ENCODE assay signal across 36 cellular contexts in the genomic region with DNA sequence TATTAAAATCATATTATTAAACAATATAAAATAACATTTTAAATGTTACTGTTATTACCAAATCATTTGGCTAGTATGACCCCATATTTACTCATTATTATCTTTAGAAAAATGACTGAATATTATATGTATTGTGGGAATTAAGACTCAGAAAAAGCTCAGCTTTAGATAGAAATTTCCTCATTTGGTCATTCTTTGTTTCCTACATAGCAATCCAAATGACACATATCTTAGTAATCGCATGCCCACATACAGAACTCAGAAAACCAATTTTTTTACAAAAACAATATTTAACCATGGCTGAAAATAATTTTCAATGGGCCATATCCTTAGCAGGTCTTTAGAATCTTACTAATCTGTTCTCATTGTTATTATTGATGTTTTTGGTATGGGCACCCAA. TPM values are rescaled to one million over a fixed set of nuclear protein-coding genes. Genes with fewer than 3 reads are reported as not detected.
"Had no signal": no experiment of that assay in that cellular context is flagged by ENCODE, and none has a peak within 500 bp of the region (broad histone marks: within the 10 kb centered on the region; RNA-seq: fewer than 3 reads in every experiment).

No MANE protein-coding gene starts in this region.

- H3K27ac ChIP-seq: coronary artery, dorsolateral prefrontal cortex, hepatocyte, pancreas, prostate gland, stomach, suprapubic skin, tibial artery, upper lobe of right lung, WERI-Rb-1 had no signal

- ATAC-seq: activated CD4-positive, CD25-positive, alpha-beta regulatory T cell treated with anti-CD3 and anti-CD28 coated beads, Interleukin-2, amount 50 U/mL, for 24 hours; left cardiac atrium; left ventricle myocardium superior; naive thymus-derived CD4-positive, alpha-beta T cell; pancreas; sciatic nerve; stimulated activated memory B cell treated with anti-CD40 and anti-IgM and Interleukin-4, amounts not matched to agents 10 μg/mL and 1 μg/mL and 100 μg/mL, for 72 hours; T-helper 17 cell; upper lobe of right lung had no signal

- H3K27me3 ChIP-seq: hepatocyte, pancreas, stomach, suprapubic skin, tibial artery, upper lobe of right lung had no signal

- H3K4me3 ChIP-seq: coronary artery, dorsolateral prefrontal cortex, hepatocyte, pancreas, prostate gland, smooth muscle cell, stomach, suprapubic skin, tibial artery, upper lobe of right lung had no signal

- FAIRE-seq: keratinocyte, pancreas had no signal

- H3K36me3 ChIP-seq: pancreas, prostate gland, stomach, suprapubic skin, tibial artery, upper lobe of right lung, WERI-Rb-1 had no signal

- DNase-seq: activated CD4-positive, alpha-beta T cell treated with anti-CD3 and anti-CD28 coated beads for 48 hours; activated CD4-positive, alpha-beta T cell treated with anti-CD3 and anti-CD28 coated beads, Interleukin-2, amount 50 U/mL, for 48 hours; activated CD8-positive, alpha-beta memory T cell treated with anti-CD3 and anti-CD28 coated beads for 24 hours; activated effector memory CD4-positive, alpha-beta T cell treated with Interleukin-2 at 50 U/mL for 16 hours; activated naive CD4-positive, alpha-beta T cell treated with anti-CD3 and anti-CD28 coated beads for 36 hours; activated naive CD8-positive, alpha-beta T cell treated with anti-CD3 and anti-CD28 coated beads for 36 hours; amniotic stem cell; cerebellar nuclear complex; dorsolateral prefrontal cortex; effector memory CD4-positive, alpha-beta T cell; erythroblast; foreskin melanocyte; left cardiac atrium; left ventricle myocardium superior; mammary epithelial cell; naive thymus-derived CD4-positive, alpha-beta T cell; pancreas; retina; stimulated activated CD4-positive, alpha-beta T cell treated with anti-CD3 and anti-CD28 coated beads, Interleukin-1b, Interleukin-23, amount 100 ng/mL, for 48 hours; stimulated activated CD4-positive, alpha-beta T cell treated with anti-CD3 and anti-CD28 coated beads, Interleukin-4, amount 100 ng/mL, for 4 hours; stimulated activated CD8-positive, alpha-beta memory T cell treated with anti-CD3 and anti-CD28 coated beads, Interleukin-4, amount 100 ng/mL, for 48 hours; stomach; T-helper 17 cell; T1000; tibial artery; upper lobe of right lung; WERI-Rb-1 had no signal

RNA-seq across cellular contexts. Expression of gene TSLP, which starts 53.8 kb away (rescaled TPM):
- total RNA-seq: T-helper 17 cell had no signal
